ENCODE assay signal across 1 cellular context in the genomic region with DNA sequence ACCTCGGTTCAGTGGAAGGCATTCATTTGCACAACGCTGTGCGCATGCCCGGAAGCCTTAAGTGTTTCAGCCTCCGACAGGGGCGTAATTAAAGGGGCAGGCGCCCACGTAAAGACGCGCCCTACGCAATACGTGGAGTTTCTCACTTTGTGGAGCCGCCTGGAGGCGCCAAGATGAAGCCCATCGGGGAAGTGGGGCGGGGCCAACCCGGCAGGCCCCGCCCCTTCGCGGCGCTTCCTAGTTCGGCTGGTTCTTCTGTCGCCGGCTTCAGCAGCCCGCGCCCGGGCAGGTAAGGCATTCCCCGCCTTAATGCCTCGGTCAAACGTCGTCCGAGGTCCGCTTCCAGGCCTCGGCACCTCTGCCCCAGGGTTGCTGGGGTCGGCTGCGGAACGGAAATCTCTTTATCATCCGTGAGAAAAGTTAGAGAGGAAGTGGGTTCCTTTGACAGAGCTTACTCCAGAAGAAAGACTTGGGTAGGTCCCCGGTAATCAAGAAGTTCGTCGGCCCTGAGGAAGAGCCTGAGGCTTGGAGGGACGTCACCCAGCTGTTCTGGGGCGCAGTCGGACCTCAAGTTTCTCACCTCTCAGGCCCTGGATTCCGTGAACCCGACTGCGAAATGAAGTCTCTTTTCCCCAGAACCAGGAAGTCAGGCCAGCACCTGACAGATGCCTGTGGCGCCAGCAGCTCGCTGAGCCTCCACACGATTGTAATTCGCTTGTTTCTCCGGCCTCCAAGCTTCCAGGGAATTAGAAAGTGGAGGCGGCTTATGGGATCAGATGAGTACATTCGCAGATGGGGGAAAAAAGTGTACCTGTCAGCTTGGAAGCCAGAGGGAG.
TF ChIP-seq lines count a peak whose summit lies in the region.

Gene IRAK4, plus strand, starts transcription at position 224 of the 836 bp plus-strand sequence. CDS start 9,161 bp downstream, outside the sequence.
Gene PUS7L, minus strand, starts transcription at position 63 of the 836 bp plus-strand sequence. CDS start 3,545 bp downstream, outside the sequence.

TF ChIP-seq in HepG2, 621 proteins besides CTCF, POLR2A, EP300 and RAD21 (continued from another document):
- TF ChIP-seq, protein P1, sequence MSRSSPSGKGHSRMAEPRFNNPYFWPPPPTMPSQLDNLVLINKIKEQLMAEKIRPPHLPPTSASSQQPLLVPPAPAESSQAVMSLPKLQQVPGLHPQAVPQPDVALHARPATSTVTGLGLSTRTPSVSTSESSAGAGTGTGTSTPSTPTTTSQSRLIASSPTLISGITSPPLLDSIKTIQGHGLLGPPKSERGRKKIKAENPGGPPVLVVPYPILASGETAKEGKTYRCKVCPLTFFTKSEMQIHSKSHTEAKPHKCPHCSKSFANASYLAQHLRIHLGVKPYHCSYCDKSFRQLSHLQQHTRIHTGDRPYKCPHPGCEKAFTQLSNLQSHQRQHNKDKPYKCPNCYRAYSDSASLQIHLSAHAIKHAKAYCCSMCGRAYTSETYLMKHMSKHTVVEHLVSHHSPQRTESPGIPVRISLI (CRISPR knock-in tag; IDR thresholded peaks at IDR 0.05; ENCODE audit: borderline replicate concordance), result no peak
- TF ChIP-seq ZNF782 (CRISPR knock-in tag; IDR thresholded peaks at IDR 0.05; ENCODE audit: borderline replicate concordance), result no peak
- TF ChIP-seq HOXA7 (CRISPR knock-in tag; IDR thresholded peaks at IDR 0.05), result no peak
- no peak for TF ChIP-seq NFIC (IDR thresholded peaks at IDR 0.05; ENCODE audit: low read length)
- no peak for TF ChIP-seq ZNF382 (CRISPR knock-in tag; IDR thresholded peaks at IDR 0.05; ENCODE audit: borderline replicate concordance)
- no peak for TF ChIP-seq RCOR2 (CRISPR knock-in tag; IDR thresholded peaks at IDR 0.05)
- peak; percentile 63 for TF ChIP-seq GABPB1 (CRISPR knock-in tag; IDR thresholded peaks at IDR 0.05)
- no peak for TF ChIP-seq ZNF17 (CRISPR knock-in tag; IDR thresholded peaks at IDR 0.05)
- TF ChIP-seq ZNF605 (CRISPR knock-in tag; IDR thresholded peaks at IDR 0.05), result no peak; the same call in 1 of the 2 replicates
- no peak for TF ChIP-seq ZNF124 (CRISPR knock-in tag; IDR thresholded peaks at IDR 0.05)
TF ChIP-seq in HepG2: peak in this region for 146.
